ENCODE assay signal across 15 cellular contexts in the genomic region with DNA sequence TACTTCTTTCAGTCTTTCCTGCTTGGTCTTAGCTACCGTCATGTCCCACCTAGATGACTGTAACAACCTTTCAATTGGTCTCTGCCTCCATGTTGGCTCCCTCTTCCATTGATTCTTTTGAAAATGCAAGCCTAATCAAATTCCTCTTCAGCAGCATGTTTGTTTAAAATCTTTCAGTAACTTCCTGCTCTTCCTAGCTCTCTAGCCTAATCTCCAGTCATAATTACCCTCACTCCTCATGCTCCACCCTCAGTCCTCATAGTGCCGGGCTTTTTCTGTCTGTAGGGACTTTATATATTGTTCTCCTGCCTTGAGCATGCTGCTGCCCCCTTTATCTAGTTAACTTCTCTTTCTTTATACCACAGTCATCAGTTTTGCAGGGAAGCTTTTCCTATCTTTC. TPM values are rescaled to one million over a fixed set of nuclear protein-coding genes. Genes with fewer than 3 reads are reported as not detected.
A peak's percentile ranks its signal among the peaks of the same experiment; 100 is the strongest.
DNase-seq lines count a peak whose midpoint lies in the region; ATAC-seq, FAIRE-seq and TF ChIP-seq lines count a peak whose summit lies in the region.
"Had no signal": no experiment of that assay in that cellular context is flagged by ENCODE, and none has a peak within 500 bp of the region (broad histone marks: within the 10 kb centered on the region; RNA-seq: fewer than 3 reads in every experiment).

No MANE protein-coding gene starts in this region.

- TF ChIP-seq EP300 in A549 (IDR thresholded peaks at IDR 0.05), result no peak

- H3K36me3 Mint-ChIP-seq in HFFc6 (ENCODE audit: low read depth), result peaks cover 5% of the 10 kb centered on the region
- no peaks in the 10 kb centered on the region for H3K36me3 Mint-ChIP-seq in central memory CD8-positive, alpha-beta T cell (ENCODE audit: insufficient read depth)
- peaks cover 5% of the 10 kb centered on the region for H3K36me3 Mint-ChIP-seq in activated T-helper 2 cell treated with anti-CD3 and anti-CD28 coated beads, Interferon-gamma antibody, Interleukin-2, Interleukin-4, amounts not matched to agents 10 μg/mL and 5 μg/mL and 100 μg/mL, durations not matched to agents 14 hours and 24 hours and 36 hours (ENCODE audit: low read depth)

- no peak for FAIRE-seq in A549 (lab: Jason Lieb, UNC)

- H3K4me1 ChIP-seq in A549, result no peaks in the 10 kb centered on the region
- peaks cover 12% of the 10 kb centered on the region for H3K4me1 ChIP-seq in mucosa of descending colon (ENCODE audit: low read depth)
- H3K4me1 ChIP-seq in prostate gland (replicated peaks), result no peaks in the 10 kb centered on the region

- H3K4me2 ChIP-seq in A549, result no peak overlapping the region

- POLR2A ChIA-PET in A549 (lab: Yijun Ruan, JAX), result no interaction called here

- H3K27ac ChIP-seq in A549 (no peak overlapping the region), prostate gland (no peak overlapping the region)
- H3K27ac ChIP-seq: C4-2B had no signal

- no peak for TF ChIP-seq POLR2A in A549 (IDR thresholded peaks at IDR 0.05; ENCODE audit: low read length)
- no peak for TF ChIP-seq POLR2A in prostate gland (IDR thresholded peaks at IDR 0.05)

- H3K36me3 ChIP-seq in mucosa of descending colon (ENCODE audit: low read depth) (no peaks in the 10 kb centered on the region), prostate gland (no peaks in the 10 kb centered on the region)

- CTCF ChIA-PET in A549 (lab: Yijun Ruan, JAX), result interaction anchor here (0.6 kb wide), 1 partner anchor 64 kb away, joined by 3 read pairs; no protein-coding TSS in a partner anchor

- H3K4me3 ChIP-seq in A549 (no peak overlapping the region), mucosa of descending colon (no peak overlapping the region), prostate gland (no peak overlapping the region)

- H3K9me3 ChIP-seq in A549, result no peaks in the 10 kb centered on the region
- H3K9me3 ChIP-seq in mucosa of descending colon, result no peaks in the 10 kb centered on the region
- H3K9me3 ChIP-seq in prostate gland, result no peaks in the 10 kb centered on the region

- H3K9me3 Mint-ChIP-seq in HFFc6, result no peaks in the 10 kb centered on the region
- H3K9me3 Mint-ChIP-seq in central memory CD8-positive, alpha-beta T cell, result no peaks in the 10 kb centered on the region
- no peaks in the 10 kb centered on the region for H3K9me3 Mint-ChIP-seq in activated T-helper 2 cell treated with anti-CD3 and anti-CD28 coated beads, Interferon-gamma antibody, Interleukin-2, Interleukin-4, amounts not matched to agents 10 μg/mL and 5 μg/mL and 100 μg/mL, durations not matched to agents 14 hours and 24 hours and 36 hours

- TF ChIP-seq RAD21 in A549 (conservative IDR thresholded peaks at IDR 0.05 in 1 of 2, IDR thresholded peaks at IDR 0.05 in 1 of 2), result no peak

- 95% methylated on average over 2 of the region's 2 CpGs for WGBS in A549 (ENCODE audit: missing lambda C conversion rate)
- WGBS in prostate gland, result 82% methylated on average over 2 of the region's 2 CpGs

- H3K27me3 ChIP-seq in prostate gland (replicated peaks; ENCODE audit: insufficient read depth), result no peaks in the 10 kb centered on the region

- TF ChIP-seq CTCF in A549 (IDR thresholded peaks at IDR 0.05), result no peak
- TF ChIP-seq CTCF in HFFc6 (IDR thresholded peaks at IDR 0.05), result no peak
- TF ChIP-seq CTCF in mucosa of descending colon (IDR thresholded peaks at IDR 0.05), result no peak
- no peak for TF ChIP-seq CTCF in prostate gland (IDR thresholded peaks at IDR 0.05)

- H3K4me3 Mint-ChIP-seq in HFFc6, result peak overlapping the region; percentile 46
- no peak overlapping the region for H3K4me3 Mint-ChIP-seq in central memory CD8-positive, alpha-beta T cell
- H3K4me3 Mint-ChIP-seq in activated T-helper 2 cell treated with anti-CD3 and anti-CD28 coated beads, Interferon-gamma antibody, Interleukin-2, Interleukin-4, amounts not matched to agents 10 μg/mL and 5 μg/mL and 100 μg/mL, durations not matched to agents 14 hours and 24 hours and 36 hours (ENCODE audit: low read depth), result no peak overlapping the region

- intact Hi-C loops in mucosa of descending colon (cut with DNase I, micrococcal nuclease), result no loop called here
- intact Hi-C loops in activated T-helper 2 cell treated with anti-CD3 and anti-CD28 coated beads, Interferon-gamma antibody, Interleukin-2, Interleukin-4, amounts not matched to agents 10 μg/mL and 5 μg/mL and 100 μg/mL, durations not matched to agents 14 hours and 24 hours and 36 hours (cut with micrococcal nuclease), result no loop called here
- intact Hi-C loops in prostate gland (cut with DNase I), result no loop called here

- H3K27ac Mint-ChIP-seq in HFFc6, result peak overlapping the region; percentile 79
- peak overlapping the region; percentile 2 for H3K27ac Mint-ChIP-seq in central memory CD8-positive, alpha-beta T cell (ENCODE audit: low read depth)
- H3K27ac Mint-ChIP-seq in activated T-helper 2 cell treated with anti-CD3 and anti-CD28 coated beads, Interferon-gamma antibody, Interleukin-2, Interleukin-4, amounts not matched to agents 10 μg/mL and 5 μg/mL and 100 μg/mL, durations not matched to agents 14 hours and 24 hours and 36 hours, result no peak overlapping the region

- no peaks in the 10 kb centered on the region for H3K27me3 Mint-ChIP-seq in HFFc6 (ENCODE audit: insufficient read depth)
- H3K27me3 Mint-ChIP-seq in central memory CD8-positive, alpha-beta T cell, result no peaks in the 10 kb centered on the region
- no peaks in the 10 kb centered on the region for H3K27me3 Mint-ChIP-seq in activated T-helper 2 cell treated with anti-CD3 and anti-CD28 coated beads, Interferon-gamma antibody, Interleukin-2, Interleukin-4, amounts not matched to agents 10 μg/mL and 5 μg/mL and 100 μg/mL, durations not matched to agents 14 hours and 24 hours and 36 hours (ENCODE audit: low read depth)

- ATAC-seq in A549 (no peak), mucosa of descending colon (peak; percentile 69), GM18907 (IDR thresholded peaks at IDR 0.05; ENCODE audit: unreplicated experiment) (no peak)
- no peak for ATAC-seq in central memory CD8-positive, alpha-beta T cell (replicated peaks; ENCODE audit: extremely low read depth, poor library complexity, severe bottlenecking)

- DNase-seq in A549 (ENCODE audit: low read depth in 1 of 2, low spot score in 1 of 2), result no peak
- no peak for DNase-seq in HFFc6
- no peak for DNase-seq in central memory CD8-positive, alpha-beta T cell (ENCODE audit: low spot score in 2 of 2)
- DNase-seq in mucosa of descending colon, result no peak
- no peak for DNase-seq in activated T-helper 2 cell treated with anti-CD3 and anti-CD28 coated beads, Interferon-gamma antibody, Interleukin-2, Interleukin-4, amounts not matched to agents 10 μg/mL and 5 μg/mL and 100 μg/mL, durations not matched to agents 14 hours and 24 hours and 36 hours (ENCODE audit: low spot score)
- no peak for DNase-seq in NCI-H345 (lab: John Stamatoyannopoulos, UW)
- no peak for DNase-seq in prostate gland (ENCODE audit: low spot score)
- DNase-seq: 8988T, DMS153, NCI-H187 treated with DMSO at 0.1 percent for 48 hours, NCI-H2171, NCI-H510A treated with DMSO at 0.1 percent for 48 hours, RPMI8226 had no signal

- peaks cover 53% of the 10 kb centered on the region for H3K4me1 Mint-ChIP-seq in HFFc6 (ENCODE audit: low read depth)
- H3K4me1 Mint-ChIP-seq in central memory CD8-positive, alpha-beta T cell, result peaks cover 27% of the 10 kb centered on the region
- H3K4me1 Mint-ChIP-seq in activated T-helper 2 cell treated with anti-CD3 and anti-CD28 coated beads, Interferon-gamma antibody, Interleukin-2, Interleukin-4, amounts not matched to agents 10 μg/mL and 5 μg/mL and 100 μg/mL, durations not matched to agents 14 hours and 24 hours and 36 hours (ENCODE audit: low read depth), result peaks cover 5% of the 10 kb centered on the region

TF ChIP-seq in A549, 52 proteins besides CTCF, POLR2A, EP300 and RAD21:
- no peak for TF ChIP-seq PHF8 (IDR thresholded peaks at IDR 0.05; ENCODE audit: borderline replicate concordance, low read depth)
- peak; percentile 21 for TF ChIP-seq MAFK (IDR thresholded peaks at IDR 0.05; ENCODE audit: partially characterized antibody)

RNA-seq across cellular contexts. Expression of a gene that starts 12.1 kb away (rescaled TPM):
- 13.0 and 19.0 TPM in 2 replicates for polyA plus RNA-seq in A549 (2011; rRNA removed)
- polyA plus RNA-seq in A549 (2012; cell fraction: cytosol; rRNA removed), result 2.4 and 3.0 TPM in 2 replicates
- 1.8 and 2.9 TPM in 2 replicates for polyA plus RNA-seq in A549 (2012; cell fraction: nucleus; rRNA removed)
- polyA plus RNA-seq in A549 (2017; fragmentation: RNase III; extraction: RNeasy Plus Mini Kit Qiagen cat#74134 plus additional on column Dnase treatment), result 8.5 to 10.1 TPM (median 8.5 TPM) in 3 replicates
- polyA minus RNA-seq in A549 (2011; rRNA and poly(A)+ RNA removed), result 37.9 and 42.9 TPM in 2 replicates
- total RNA-seq in HFFc6 (2021; fragmentation: NEBNext Ultra II Directional; extraction: Animal tissue kit (Norgen Biotek cat#: 25700)), result 10 to 100 TPM; 19.4 to 40.2 (median 24.8) TPM
- total RNA-seq in mucosa of descending colon, result 10 to 100 TPM; 10.8 to 29.7 (median 16.8) TPM
- 24.1 and 25.0 TPM in 2 replicates for total RNA-seq in activated T-helper 2 cell treated with anti-CD3 and anti-CD28 coated beads, Interferon-gamma antibody, Interleukin-2, Interleukin-4, amounts not matched to agents 10 μg/mL and 5 μg/mL and 100 μg/mL, durations not matched to agents 14 hours and 24 hours and 36 hours
- 10 to 100 TPM; 26.4 to 49.5 TPM for total RNA-seq in prostate gland

RNA-seq across cellular contexts. Expression of a gene that starts 17.7 kb away (rescaled TPM):
- 41.8 and 48.2 TPM in 2 replicates for polyA plus RNA-seq in A549 (2011; rRNA removed)
- 4.6 and 4.8 TPM in 2 replicates for polyA plus RNA-seq in A549 (2012; cell fraction: cytosol; rRNA removed)
- 1.2 and 2.1 TPM in 2 replicates for polyA plus RNA-seq in A549 (2012; cell fraction: nucleus; rRNA removed)
- 15.7 to 16.3 TPM (median 15.8 TPM) in 3 replicates for polyA plus RNA-seq in A549 (2017; fragmentation: RNase III; extraction: RNeasy Plus Mini Kit Qiagen cat#74134 plus additional on column Dnase treatment)
- 13.0 and 14.5 TPM in 2 replicates for polyA minus RNA-seq in A549 (2011; rRNA and poly(A)+ RNA removed)
- total RNA-seq in HFFc6 (2021; fragmentation: NEBNext Ultra II Directional; extraction: Animal tissue kit (Norgen Biotek cat#: 25700)), result 10 to 100 TPM; 35.0 to 44.0 (median 41.0) TPM
- total RNA-seq in mucosa of descending colon, result 10 to 100 TPM; 12.4 to 44.3 (median 16.6) TPM
- total RNA-seq in activated T-helper 2 cell treated with anti-CD3 and anti-CD28 coated beads, Interferon-gamma antibody, Interleukin-2, Interleukin-4, amounts not matched to agents 10 μg/mL and 5 μg/mL and 100 μg/mL, durations not matched to agents 14 hours and 24 hours and 36 hours, result 44.1 and 46.9 TPM in 2 replicates
- 10 to 100 TPM; 28.9 to 35.2 TPM for total RNA-seq in prostate gland
